In the genomic region with DNA sequence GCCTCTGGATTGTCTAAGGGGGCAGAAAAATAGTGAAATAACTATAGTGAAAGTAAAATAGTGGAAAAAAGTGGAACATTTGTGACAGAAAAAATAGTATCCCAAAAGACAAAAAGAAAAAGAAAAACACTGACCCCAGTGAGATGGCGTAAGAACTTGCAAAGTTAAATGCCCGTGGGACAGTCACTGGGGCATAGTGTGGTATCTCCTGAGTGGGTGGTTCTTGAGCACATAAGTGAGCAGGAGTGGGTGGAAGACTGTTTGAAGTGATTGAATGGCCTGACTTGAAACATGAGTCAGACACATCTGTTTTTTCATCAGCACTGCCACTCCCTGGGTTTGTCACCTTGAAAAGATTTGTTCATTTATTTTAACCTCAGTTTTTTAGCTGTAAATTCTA, we compare ENCODE assay signal across 8 cellular contexts. TPM values are rescaled to one million over a fixed set of nuclear protein-coding genes. Genes with fewer than 3 reads are reported as not detected.
DNase-seq lines count a peak whose midpoint lies in the region; ATAC-seq and TF ChIP-seq lines count a peak whose summit lies in the region.

No MANE protein-coding gene starts in this region.

- no peaks in the 10 kb centered on the region for H3K9me3 Mint-ChIP-seq in HFFc6
- H3K9me3 Mint-ChIP-seq in activated naive CD4-positive, alpha-beta T cell treated with anti-CD3 and anti-CD28 coated beads, Interleukin-2, amount 50 U/mL, for 24 hours, result no peaks in the 10 kb centered on the region

- peak overlapping the region; percentile 100 for H3K4me3 Mint-ChIP-seq in HFFc6
- H3K4me3 Mint-ChIP-seq in activated naive CD4-positive, alpha-beta T cell treated with anti-CD3 and anti-CD28 coated beads, Interleukin-2, amount 50 U/mL, for 24 hours, result peak overlapping the region; percentile 100

- H3K4me1 ChIP-seq in left lung, result peaks cover 0 to 36% of the 10 kb centered on the region in 2 donors

- DNase-seq in AG10803 (ENCODE audit: low read depth), result peak; percentile 67
- peak; percentile 48 for DNase-seq in HFFc6
- no peak for DNase-seq in left lung
- DNase-seq in NCI-H2196 treated with DMSO at 0.1 percent for 48 hours (lab: John Stamatoyannopoulos, UW; ENCODE audit: unreplicated experiment), result no peak
- DNase-seq in inferior parietal cortex (ENCODE audit: extremely low spot score), result no peak

- H3K36me3 ChIP-seq in left lung, result peaks cover 0 to 49% of the 10 kb centered on the region in 2 donors

- no peaks in the 10 kb centered on the region for H3K9me3 ChIP-seq in left lung

- no peak for TF ChIP-seq CTCF in AG10803 (conservative IDR thresholded peaks at IDR 0.05; ENCODE audit: low read length)
- no peak for TF ChIP-seq CTCF in HFFc6 (IDR thresholded peaks at IDR 0.05)
- TF ChIP-seq CTCF in left lung (IDR thresholded peaks at IDR 0.05), result no peak

- H3K27ac ChIP-seq in left lung, result no peak overlapping the region

- H3K4me1 Mint-ChIP-seq in HFFc6 (ENCODE audit: low read depth), result peaks cover 43% of the 10 kb centered on the region
- H3K4me1 Mint-ChIP-seq in activated naive CD4-positive, alpha-beta T cell treated with anti-CD3 and anti-CD28 coated beads, Interleukin-2, amount 50 U/mL, for 24 hours, result peaks cover 70% of the 10 kb centered on the region

- intact Hi-C loops in left lung (cut with DNase I), result no loop called here

- H3K27me3 Mint-ChIP-seq in HFFc6 (ENCODE audit: insufficient read depth), result peaks cover 8% of the 10 kb centered on the region
- no peaks in the 10 kb centered on the region for H3K27me3 Mint-ChIP-seq in activated naive CD4-positive, alpha-beta T cell treated with anti-CD3 and anti-CD28 coated beads, Interleukin-2, amount 50 U/mL, for 24 hours

- no peaks in the 10 kb centered on the region for H3K27me3 ChIP-seq in left lung

- peaks cover 51% of the 10 kb centered on the region for H3K36me3 Mint-ChIP-seq in HFFc6 (ENCODE audit: low read depth)
- H3K36me3 Mint-ChIP-seq in activated naive CD4-positive, alpha-beta T cell treated with anti-CD3 and anti-CD28 coated beads, Interleukin-2, amount 50 U/mL, for 24 hours, result peaks cover 36% of the 10 kb centered on the region

- H3K4me3 ChIP-seq in AG10803 (ENCODE audit: low read length) (no peak overlapping the region), left lung (no peak overlapping the region)

- peak overlapping the region; percentile 78 for H3K27ac Mint-ChIP-seq in HFFc6
- H3K27ac Mint-ChIP-seq in activated naive CD4-positive, alpha-beta T cell treated with anti-CD3 and anti-CD28 coated beads, Interleukin-2, amount 50 U/mL, for 24 hours, result peak overlapping the region; percentile 80

- ATAC-seq in left lung (peak; percentile 23), HG03439 (IDR thresholded peaks at IDR 0.05; ENCODE audit: unreplicated experiment) (no peak), GM21381 (IDR thresholded peaks at IDR 0.05; ENCODE audit: unreplicated experiment) (no peak)

RNA-seq across cellular contexts. Expression of a gene that starts 2.5 kb away (rescaled TPM):
- 1 to 10 TPM; 5.4 to 9.2 (median 7.1) TPM for total RNA-seq in HFFc6 (2021; fragmentation: NEBNext Ultra II Directional; extraction: Animal tissue kit (Norgen Biotek cat#: 25700))
- 10 to 100 TPM; 11.1 to 13.4 TPM for total RNA-seq in left lung

RNA-seq across cellular contexts. Expression of a gene that starts 59.0 kb away (rescaled TPM):
- total RNA-seq in HFFc6 (2021; fragmentation: NEBNext Ultra II Directional; extraction: Animal tissue kit (Norgen Biotek cat#: 25700)), result 10 to 100 TPM in 1 of 6 experiments, 1 to 10 TPM in 5; 5.4 to 10.8 (median 8.6) TPM
- total RNA-seq in left lung, result 10 to 100 TPM; 14.7 to 15.4 TPM

Comparison
In these comparisons a context has a peak if more than half of its experiments do, and no peak if none do; other contexts are left out.
1. DNase-seq: peak in AG10803 (single experiment) and HFFc6 (single experiment); none in left lung (0 of 2), NCI-H2196 treated with DMSO at 0.1 percent for 48 hours (single experiment) and inferior parietal cortex (single experiment).